Comparison of ENCODE assay signal across 1 cellular context in the genomic region with DNA sequence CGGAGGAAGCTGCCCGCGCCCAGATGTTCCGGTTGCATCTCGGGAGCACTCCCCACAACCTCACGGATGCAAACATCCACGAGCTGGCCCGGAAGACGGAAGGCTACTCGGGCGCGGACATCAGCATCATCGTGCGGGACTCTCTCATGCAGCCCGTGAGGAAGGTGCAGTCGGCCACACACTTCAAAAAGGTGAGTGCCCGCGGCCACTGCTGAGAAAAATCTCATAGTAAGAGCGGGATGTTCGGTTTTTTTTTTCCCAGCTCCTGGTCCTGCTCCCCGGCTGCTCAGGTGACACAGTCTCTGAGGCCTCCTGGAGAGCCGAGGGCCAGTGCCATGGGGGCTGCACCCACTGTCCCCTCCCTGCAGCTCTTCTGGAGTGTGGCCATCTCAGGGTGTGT.
TF ChIP-seq lines count a peak whose summit lies in the region.

No MANE protein-coding gene starts in this region.

TF ChIP-seq in IMR-90, 13 proteins besides CTCF, POLR2A, EP300 and RAD21:
- TF ChIP-seq, protein P1, sequence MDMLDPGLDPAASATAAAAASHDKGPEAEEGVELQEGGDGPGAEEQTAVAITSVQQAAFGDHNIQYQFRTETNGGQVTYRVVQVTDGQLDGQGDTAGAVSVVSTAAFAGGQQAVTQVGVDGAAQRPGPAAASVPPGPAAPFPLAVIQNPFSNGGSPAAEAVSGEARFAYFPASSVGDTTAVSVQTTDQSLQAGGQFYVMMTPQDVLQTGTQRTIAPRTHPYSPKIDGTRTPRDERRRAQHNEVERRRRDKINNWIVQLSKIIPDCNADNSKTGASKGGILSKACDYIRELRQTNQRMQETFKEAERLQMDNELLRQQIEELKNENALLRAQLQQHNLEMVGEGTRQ (IDR thresholded peaks at IDR 0.05; ENCODE audit: low read depth, low read length): no peak
- TF ChIP-seq NFE2L2 (IDR thresholded peaks at IDR 0.05; ENCODE audit: low read depth, low read length): no peak
- TF ChIP-seq, protein P2, sequence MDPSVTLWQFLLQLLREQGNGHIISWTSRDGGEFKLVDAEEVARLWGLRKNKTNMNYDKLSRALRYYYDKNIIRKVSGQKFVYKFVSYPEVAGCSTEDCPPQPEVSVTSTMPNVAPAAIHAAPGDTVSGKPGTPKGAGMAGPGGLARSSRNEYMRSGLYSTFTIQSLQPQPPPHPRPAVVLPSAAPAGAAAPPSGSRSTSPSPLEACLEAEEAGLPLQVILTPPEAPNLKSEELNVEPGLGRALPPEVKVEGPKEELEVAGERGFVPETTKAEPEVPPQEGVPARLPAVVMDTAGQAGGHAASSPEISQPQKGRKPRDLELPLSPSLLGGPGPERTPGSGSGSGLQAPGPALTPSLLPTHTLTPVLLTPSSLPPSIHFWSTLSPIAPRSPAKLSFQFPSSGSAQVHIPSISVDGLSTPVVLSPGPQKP (IDR thresholded peaks at IDR 0.05; ENCODE audit: borderline replicate concordance, low read depth, low read length): no peak
- TF ChIP-seq MAZ (IDR thresholded peaks at IDR 0.05; ENCODE audit: borderline replicate concordance, low read depth, low read length): no peak
- TF ChIP-seq FOS (IDR thresholded peaks at IDR 0.05; ENCODE audit: low read depth, low read length): no peak
- no peak for TF ChIP-seq MXI1 (IDR thresholded peaks at IDR 0.05; ENCODE audit: borderline replicate concordance, low read depth, low read length)
- no peak for TF ChIP-seq RCOR1 (IDR thresholded peaks at IDR 0.05; ENCODE audit: insufficient replicate concordance, low read length)
- no peak for TF ChIP-seq CEBPB (IDR thresholded peaks at IDR 0.05; ENCODE audit: low read depth, low read length)
